In genomic region chrX:1316527-1316926, GRCh38 we compare ENCODE assay signal across 11 cellular contexts. TPM values are rescaled to one million over a fixed set of nuclear protein-coding genes. Genes with fewer than 3 reads are reported as not detected.
A peak's percentile ranks its signal among the peaks of the same experiment; 100 is the strongest.
DNase-seq lines count a peak whose midpoint lies in the region; ATAC-seq and TF ChIP-seq lines count a peak whose summit lies in the region.
"Had no signal": no experiment of that assay in that cellular context is flagged by ENCODE, and none has a peak within 500 bp of the region (broad histone marks: within the 10 kb centered on the region; RNA-seq: fewer than 3 reads in every experiment).

No MANE protein-coding gene starts in this region.

- peaks cover 9 to 12% of the 10 kb centered on the region in 2 donors for H3K4me1 Mint-ChIP-seq in natural killer cell treated with Interleukin-12 subunit alpha and Interleukin-12 subunit beta and Interleukin-15 and Interleukin-18, amount 100 ng/mL, for 72 hours (ENCODE audit: low read depth in 2 of 2)
- H3K4me1 Mint-ChIP-seq in MCF 10A (ENCODE audit: insufficient read depth, unreplicated experiment), result no peaks in the 10 kb centered on the region

- H3K27ac Mint-ChIP-seq in natural killer cell treated with Interleukin-12 subunit alpha and Interleukin-12 subunit beta and Interleukin-15 and Interleukin-18, amount 100 ng/mL, for 72 hours, result peak overlapping the region in 1 of 2 donors; percentile 1
- H3K27ac Mint-ChIP-seq in MCF 10A (ENCODE audit: low read depth, unreplicated experiment), result no peak overlapping the region

- H3K9me3 ChIP-seq in ascending aorta, result no peaks in the 10 kb centered on the region
- H3K9me3 ChIP-seq: Peyer's patch had no signal

- no peaks in the 10 kb centered on the region for H3K27me3 ChIP-seq in ascending aorta
- H3K27me3 ChIP-seq: Peyer's patch had no signal

- no peak overlapping the region for H3K4me3 ChIP-seq in ascending aorta
- H3K4me3 ChIP-seq: K562, Peyer's patch had no signal

- POLR2A ChIA-PET in MCF 10A (lab: Yijun Ruan, JAX), result no interaction called here

- no peaks in the 10 kb centered on the region for H3K9me3 Mint-ChIP-seq in natural killer cell treated with Interleukin-12 subunit alpha and Interleukin-12 subunit beta and Interleukin-15 and Interleukin-18, amount 100 ng/mL, for 72 hours
- H3K9me3 Mint-ChIP-seq in MCF 10A (ENCODE audit: unreplicated experiment), result peaks cover 11% of the 10 kb centered on the region

- H3K36me3 Mint-ChIP-seq in natural killer cell treated with Interleukin-12 subunit alpha and Interleukin-12 subunit beta and Interleukin-15 and Interleukin-18, amount 100 ng/mL, for 72 hours, result no peaks in the 10 kb centered on the region
- H3K36me3 Mint-ChIP-seq in MCF 10A (ENCODE audit: insufficient read depth, unreplicated experiment), result no peaks in the 10 kb centered on the region

- no peak overlapping the region for H3K27ac ChIP-seq in ascending aorta
- H3K27ac ChIP-seq: C4-2B, Peyer's patch had no signal

- CTCF ChIA-PET in MCF 10A (lab: Yijun Ruan, JAX), result no interaction called here

- BruUV-seq in MCF 10A (replicated peaks; lab: Mats Ljungman, UMichigan), result no TSS peak

- ATAC-seq in natural killer cell treated with Interleukin-12 subunit alpha and Interleukin-12 subunit beta and Interleukin-15 and Interleukin-18, amount 100 ng/mL, for 72 hours, result peak; percentile 77
- no peak for ATAC-seq in GM18870 (IDR thresholded peaks at IDR 0.05; ENCODE audit: unreplicated experiment)
- ATAC-seq: K562 had no signal

- H3K27me3 Mint-ChIP-seq in natural killer cell treated with Interleukin-12 subunit alpha and Interleukin-12 subunit beta and Interleukin-15 and Interleukin-18, amount 100 ng/mL, for 72 hours, result peaks cover 7 to 11% of the 10 kb centered on the region in 2 donors
- no peaks in the 10 kb centered on the region for H3K27me3 Mint-ChIP-seq in MCF 10A (ENCODE audit: insufficient read depth, unreplicated experiment)

- peak overlapping the region; percentile 71 for H3K4me3 Mint-ChIP-seq in natural killer cell treated with Interleukin-12 subunit alpha and Interleukin-12 subunit beta and Interleukin-15 and Interleukin-18, amount 100 ng/mL, for 72 hours
- H3K4me3 Mint-ChIP-seq in MCF 10A (ENCODE audit: unreplicated experiment), result no peak overlapping the region

- intact Hi-C loops in ascending aorta (cut with DNase I), result no loop called here
- intact Hi-C loops in MCF 10A (cut with micrococcal nuclease), result no loop called here

- TF ChIP-seq CTCF in ascending aorta (IDR thresholded peaks at IDR 0.05) (no peak), MCF 10A (IDR thresholded peaks at IDR 0.05; ENCODE audit: unreplicated experiment) (no peak)

- no peaks in the 10 kb centered on the region for H3K4me1 ChIP-seq in ascending aorta
- H3K4me1 ChIP-seq: Peyer's patch had no signal

- H3K36me3 ChIP-seq in ascending aorta, result no peaks in the 10 kb centered on the region
- H3K36me3 ChIP-seq: Peyer's patch had no signal

- peak; percentile 5 for DNase-seq in stimulated activated naive CD4-positive, alpha-beta T cell treated with Interleukin-2 at 50 U/mL for 16 hours (lab: John Stamatoyannopoulos, UW)
- DNase-seq in stimulated activated naive CD4-positive, alpha-beta T cell (lab: John Stamatoyannopoulos, UW), result no peak
- DNase-seq in ascending aorta (ENCODE audit: low spot score in 2 of 2), result peak; percentile 67 to 83
- no peak for DNase-seq in natural killer cell treated with Interleukin-12 subunit alpha and Interleukin-12 subunit beta and Interleukin-15 and Interleukin-18, amount 100 ng/mL, for 72 hours (ENCODE audit: low spot score)
- DNase-seq in MCF 10A (ENCODE audit: unreplicated experiment), result no peak
- no peak for DNase-seq in NCI-H2171 (lab: John Stamatoyannopoulos, UW)
- no peak for DNase-seq in NCI-H774 (lab: John Stamatoyannopoulos, UW)

RNA-seq across cellular contexts. Expression of gene IL3RA, which starts 20.1 kb away (rescaled TPM):
- total RNA-seq in ascending aorta, result 71.9 TPM
- total RNA-seq in natural killer cell treated with Interleukin-12 subunit alpha and Interleukin-12 subunit beta and Interleukin-15 and Interleukin-18, amount 100 ng/mL, for 72 hours, result 10 to 100 TPM; 13.1 to 29.2 TPM
- not detected in 2 replicates for total RNA-seq in MCF 10A (2022)
- total RNA-seq: K562 had no signal

RNA-seq across cellular contexts. Expression of gene CSF2RA, which starts 47.9 kb away (rescaled TPM):
- total RNA-seq in ascending aorta, result not detected
- total RNA-seq in natural killer cell treated with Interleukin-12 subunit alpha and Interleukin-12 subunit beta and Interleukin-15 and Interleukin-18, amount 100 ng/mL, for 72 hours, result 1 to 10 TPM in 1 of 2 donors, not detected in 1; 2.0 TPM
- total RNA-seq in MCF 10A (2022), result not detected in 2 replicates
- total RNA-seq: K562 had no signal

Comparison
In these comparisons a context has a peak if more than half of its experiments do, and no peak if none do; other contexts are left out.
1. DNase-seq: peak in stimulated activated naive CD4-positive, alpha-beta T cell treated with Interleukin-2 at 50 U/mL for 16 hours (single experiment) and ascending aorta (2 of 2); none in stimulated activated naive CD4-positive, alpha-beta T cell (0 of 6), natural killer cell treated with Interleukin-12 subunit alpha and Interleukin-12 subunit beta and Interleukin-15 and Interleukin-18, amount 100 ng/mL, for 72 hours (single experiment), MCF 10A (single experiment), NCI-H2171 (single experiment) and NCI-H774 (single experiment).
2. RNA of gene IL3RA, which starts 20.1 kb away (total RNA-seq): 71.9 TPM in ascending aorta (single experiment) and 13.1 to 29.2 TPM in natural killer cell treated with Interleukin-12 subunit alpha and Interleukin-12 subunit beta and Interleukin-15 and Interleukin-18, amount 100 ng/mL, for 72 hours; not detected in MCF 10A; every median in the first group is over 10 times any median in the second.